In genomic region chr12:122730215-122731014, GRCh38 we compare ENCODE assay signal across 7 cellular contexts. TPM values are rescaled to one million over a fixed set of nuclear protein-coding genes. Genes with fewer than 3 reads are reported as not detected.
DNase-seq lines count a peak whose midpoint lies in the region; ATAC-seq lines count a peak whose summit lies in the region.

HCAR1 (minus strand) TSS chr12:122730844; CDS start chr12:122730339, 505 bp downstream.

- H3K4me1 ChIP-seq in right cardiac atrium (ENCODE audit: control insufficient read depth, insufficient read depth, low read length), result no peaks in the 10 kb centered on the region

- intact Hi-C loops in right cardiac atrium (cut with DNase I), result no loop called here

- H3K9me3 ChIP-seq in KOPT-K1 (ENCODE audit: insufficient read depth, low read length, poor library complexity, severe bottlenecking), result no peaks in the 10 kb centered on the region
- no peaks in the 10 kb centered on the region for H3K9me3 ChIP-seq in right cardiac atrium (ENCODE audit: control insufficient read depth, low read length)

- peak within 1 kb of the TSS; percentile 61 for H3K27ac ChIP-seq in KOPT-K1 (ENCODE audit: low read depth, low read length, poor library complexity, severe bottlenecking)
- H3K27ac ChIP-seq in right cardiac atrium (ENCODE audit: low read length), result no peak within 1 kb of the TSS

- peaks cover 75% of the 10 kb centered on the region for H3K4me1 Mint-ChIP-seq in activated CD4-positive, alpha-beta T cell treated with anti-CD3 and anti-CD28 coated beads, Interleukin-2, amount 10 ng/mL, durations not matched to agents 7 days and 5 days

- no peaks in the 10 kb centered on the region for H3K36me3 Mint-ChIP-seq in activated CD4-positive, alpha-beta T cell treated with anti-CD3 and anti-CD28 coated beads, Interleukin-2, amount 10 ng/mL, durations not matched to agents 7 days and 5 days (ENCODE audit: low read depth)

- H3K27me3 Mint-ChIP-seq in activated CD4-positive, alpha-beta T cell treated with anti-CD3 and anti-CD28 coated beads, Interleukin-2, amount 10 ng/mL, durations not matched to agents 7 days and 5 days, result no peaks in the 10 kb centered on the region

- 60% methylated on average over 32 of the region's 32 CpGs for WGBS in right cardiac atrium

- peak within 1 kb of the TSS; percentile 35 for H3K4me3 ChIP-seq in right cardiac atrium (ENCODE audit: low read length)

- H3K9me3 Mint-ChIP-seq in activated CD4-positive, alpha-beta T cell treated with anti-CD3 and anti-CD28 coated beads, Interleukin-2, amount 10 ng/mL, durations not matched to agents 7 days and 5 days, result peaks cover 2% of the 10 kb centered on the region

- no peaks in the 10 kb centered on the region for H3K36me3 ChIP-seq in KOPT-K1 (ENCODE audit: insufficient read depth, low read length)

- DNase-seq in activated CD4-positive, alpha-beta T cell treated with anti-CD3 and anti-CD28 coated beads, Interleukin-2, amount 10 ng/mL, durations not matched to agents 7 days and 5 days, result peak; percentile 79
- DNase-seq in right cardiac atrium, result peak in 2 of 3 donors; percentile 25 to 49
- DNase-seq in stimulated activated CD8-positive, alpha-beta memory T cell treated with anti-CD3 and anti-CD28 coated beads, Interleukin-2, amount 100 ng/mL, for 48 hours (ENCODE audit: low read depth in 2 of 2), result peak; percentile 10 to 42
- DNase-seq in EL, result no peak

- H3K27ac Mint-ChIP-seq in activated CD4-positive, alpha-beta T cell treated with anti-CD3 and anti-CD28 coated beads, Interleukin-2, amount 10 ng/mL, durations not matched to agents 7 days and 5 days, result peak within 1 kb of the TSS; percentile 81

- H3K27me3 ChIP-seq in right cardiac atrium (ENCODE audit: control insufficient read depth, insufficient read depth), result no peaks in the 10 kb centered on the region

- POLR2A ChIA-PET in activated CD4-positive, alpha-beta T cell treated with anti-CD3 and anti-CD28 coated beads, Interleukin-2, amount 10 ng/mL, durations not matched to agents 7 days and 5 days (lab: Charles Lee), result no interaction called here

- CTCF ChIA-PET in activated CD4-positive, alpha-beta T cell treated with anti-CD3 and anti-CD28 coated beads, Interleukin-2, amount 10 ng/mL, durations not matched to agents 7 days and 5 days (lab: Charles Lee), result interaction anchor here (1.1 to 1.3 kb wide), 2 partner anchors 8 to 22 kb away, joined by 3 read pairs; partner anchors contain the start of gene DENR

- H3K4me3 Mint-ChIP-seq in activated CD4-positive, alpha-beta T cell treated with anti-CD3 and anti-CD28 coated beads, Interleukin-2, amount 10 ng/mL, durations not matched to agents 7 days and 5 days, result peak within 1 kb of the TSS; percentile 41

- ATAC-seq in right cardiac atrium, result peak in 1 of 2 donors; percentile 32
- ATAC-seq in GM21390 (IDR thresholded peaks at IDR 0.05; ENCODE audit: unreplicated experiment), result no peak
- no peak for ATAC-seq in HG03196 (IDR thresholded peaks at IDR 0.05; ENCODE audit: unreplicated experiment)

RNA-seq across cellular contexts. Expression of gene HCAR1, which starts in this region (rescaled TPM):
- total RNA-seq in activated CD4-positive, alpha-beta T cell treated with anti-CD3 and anti-CD28 coated beads, Interleukin-2, amount 10 ng/mL, durations not matched to agents 7 days and 5 days, result under 1 TPM; 0.17 to 0.37 TPM
- total RNA-seq in right cardiac atrium, result under 1 TPM in 3 of 4 donors, not detected in 1; 0.08 to 0.12 (median 0.11) TPM
- polyA plus RNA-seq in right cardiac atrium, result 0.20 TPM

Comparison
In these comparisons a context has a peak if more than half of its experiments do, and no peak if none do; other contexts are left out.
1. Peak in DNase-seq in activated CD4-positive, alpha-beta T cell treated with anti-CD3 and anti-CD28 coated beads, Interleukin-2, amount 10 ng/mL, durations not matched to agents 7 days and 5 days; RNA of the gene not detected or under 1 TPM.
2. Peak in DNase-seq and H3K4me3 ChIP-seq in right cardiac atrium; RNA of the gene not detected or under 1 TPM.